ENCODE assay signal across 9 cellular contexts in genomic region chr17:41864837-41865595, GRCh38. TPM values are rescaled to one million over a fixed set of nuclear protein-coding genes. Genes with fewer than 3 reads are reported as not detected.
DNase-seq lines count a peak whose midpoint lies in the region; ATAC-seq, FAIRE-seq and TF ChIP-seq lines count a peak whose summit lies in the region.
"Had no signal": no experiment of that assay in that cellular context is flagged by ENCODE, and none has a peak within 500 bp of the region (broad histone marks: within the 10 kb centered on the region; RNA-seq: fewer than 3 reads in every experiment).

KLHL11 (minus strand) TSS chr17:41865423; CDS start chr17:41865370, 53 bp downstream.

- ATAC-seq in HG03442 (IDR thresholded peaks at IDR 0.05; ENCODE audit: unreplicated experiment) (peak; percentile 88), left lung (peak; percentile 96)

- H3K27me3 ChIP-seq in BE2C: no peaks in the 10 kb centered on the region
- H3K27me3 ChIP-seq in left lung: no peaks in the 10 kb centered on the region

- TF ChIP-seq CTCF in BE2C (IDR thresholded peaks at IDR 0.05; ENCODE audit: low read depth, low read length) (no peak), left lung (IDR thresholded peaks at IDR 0.05) (no peak)

- H3K27ac Mint-ChIP-seq in activated CD4-positive, alpha-beta T cell treated with anti-CD3 and anti-CD28 coated beads, Interleukin-2, amount 10 ng/mL, durations not matched to agents 24 days and 14 days: no peak within 1 kb of the TSS

- H3K9me3 ChIP-seq in BE2C: no peaks in the 10 kb centered on the region
- no peaks in the 10 kb centered on the region for H3K9me3 ChIP-seq in left lung

- peaks cover 39% of the 10 kb centered on the region for H3K4me1 Mint-ChIP-seq in activated CD4-positive, alpha-beta T cell treated with anti-CD3 and anti-CD28 coated beads, Interleukin-2, amount 10 ng/mL, durations not matched to agents 24 days and 14 days

- peak; percentile 84 for FAIRE-seq in GM19239 (lab: Jason Lieb, UNC)
- FAIRE-seq: colon had no signal

- peaks cover 39% of the 10 kb centered on the region for H3K36me3 Mint-ChIP-seq in activated CD4-positive, alpha-beta T cell treated with anti-CD3 and anti-CD28 coated beads, Interleukin-2, amount 10 ng/mL, durations not matched to agents 24 days and 14 days (ENCODE audit: low read depth)

- intact Hi-C loops in activated CD4-positive, alpha-beta T cell treated with anti-CD3 and anti-CD28 coated beads, Interleukin-2, amount 10 ng/mL, durations not matched to agents 24 days and 14 days (cut with micrococcal nuclease): loop anchor here (1.0 to 2.0 kb wide), 3 partner anchors 53 to 176 kb away; partner anchors contain the start of genes ACLY and EIF1
- intact Hi-C loops in left lung (cut with DNase I): no loop called here

- peak within 1 kb of the TSS; percentile 89 for H3K27ac ChIP-seq in left lung

- H3K4me3 ChIP-seq in BE2C (ENCODE audit: low read depth, low read length) (peak within 1 kb of the TSS; percentile 97), left lung (peak within 1 kb of the TSS; percentile 82 to 86)

- H3K4me3 Mint-ChIP-seq in activated CD4-positive, alpha-beta T cell treated with anti-CD3 and anti-CD28 coated beads, Interleukin-2, amount 10 ng/mL, durations not matched to agents 24 days and 14 days: no peak within 1 kb of the TSS

- no peaks in the 10 kb centered on the region for H3K9me3 Mint-ChIP-seq in activated CD4-positive, alpha-beta T cell treated with anti-CD3 and anti-CD28 coated beads, Interleukin-2, amount 10 ng/mL, durations not matched to agents 24 days and 14 days

- H3K36me3 ChIP-seq in BE2C: peaks cover 29% of the 10 kb centered on the region
- peaks cover 0 to 36% of the 10 kb centered on the region in 2 donors for H3K36me3 ChIP-seq in left lung

- H3K27me3 Mint-ChIP-seq in activated CD4-positive, alpha-beta T cell treated with anti-CD3 and anti-CD28 coated beads, Interleukin-2, amount 10 ng/mL, durations not matched to agents 24 days and 14 days: no peaks in the 10 kb centered on the region

- DNase-seq in BE2C: peak; percentile 94
- DNase-seq in GM19239 (ENCODE audit: insufficient read length, low spot score): peak; percentile 86
- DNase-seq in NCI-H524 treated with DMSO at 0.1 percent for 48 hours (lab: John Stamatoyannopoulos, UW): peak; percentile 66
- peak; percentile 97 for DNase-seq in activated CD4-positive, alpha-beta T cell treated with anti-CD3 and anti-CD28 coated beads, Interleukin-2, amount 10 ng/mL, durations not matched to agents 24 days and 14 days
- DNase-seq in dedifferentiated amniotic fluid mesenchymal stem cell (ENCODE audit: extremely low spot score): peak; percentile 87
- peak; percentile 91 to 97 for DNase-seq in left lung
- DNase-seq in stimulated activated CD4-positive, alpha-beta T cell treated with anti-CD3 and anti-CD28 coated beads, Interleukin-2, amount 100 ng/mL, for 48 hours: peak; percentile 78 to 85

- H3K4me1 ChIP-seq in BE2C (peaks cover 6% of the 10 kb centered on the region), left lung (peaks cover 8 to 42% of the 10 kb centered on the region in 2 donors)

RNA-seq across cellular contexts. Expression of gene KLHL11, which starts in this region (rescaled TPM):
- 6.6 TPM for polyA plus RNA-seq in BE2C (2012; ENCODE audit: insufficient read depth, insufficient read length, low read depth)
- total RNA-seq in activated CD4-positive, alpha-beta T cell treated with anti-CD3 and anti-CD28 coated beads, Interleukin-2, amount 10 ng/mL, durations not matched to agents 24 days and 14 days: 22.6 and 22.8 TPM in 2 replicates
- 10 to 100 TPM; 11.0 to 13.3 TPM for total RNA-seq in left lung

Comparison
In these comparisons a context has a peak if more than half of its experiments do, and no peak if none do; other contexts are left out.
1. Peak in every context shown above with its lines: DNase-seq, ATAC-seq, H3K4me3 ChIP-seq and H3K27ac ChIP-seq.